Comparison of ENCODE assay signal across 8 cellular contexts in the genomic region with DNA sequence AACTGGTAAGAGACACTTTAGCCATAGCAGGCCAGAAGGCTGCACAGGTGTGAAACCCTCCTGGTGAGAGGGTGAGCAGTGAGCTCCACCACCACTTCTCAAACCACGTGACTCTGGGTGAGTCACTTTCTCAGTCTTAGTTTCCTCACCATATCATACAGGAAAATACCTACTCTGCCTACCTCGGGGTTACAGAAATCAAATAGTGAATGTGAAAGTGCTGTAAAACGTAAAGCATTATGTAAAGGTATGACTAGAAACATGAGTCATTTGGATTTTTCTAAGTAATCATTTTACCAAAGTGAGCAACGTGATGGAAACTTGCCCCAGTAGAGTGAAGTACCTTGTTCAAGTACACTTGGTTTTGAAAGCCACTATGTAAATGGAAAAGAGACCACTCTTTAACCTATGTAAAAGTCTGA. TPM values are rescaled to one million over a fixed set of nuclear protein-coding genes. Genes with fewer than 3 reads are reported as not detected.
A peak's percentile ranks its signal among the peaks of the same experiment; 100 is the strongest.
DNase-seq lines count a peak whose midpoint lies in the region; ATAC-seq and TF ChIP-seq lines count a peak whose summit lies in the region.

No MANE protein-coding gene starts in this region.

- intact Hi-C loops in mucosa of descending colon (cut with DNase I, micrococcal nuclease): no loop called here
- intact Hi-C loops in transverse colon (cut with DNase I; ENCODE audit: low total_unique reads): no loop called here

- in situ Hi-C loops in transverse colon (cut with MboI; ENCODE audit: low pct_ligation_motif_present in 1 of 4, low pct_unique_long_range_greater_than_20kb in 1 of 4, low sequenced_read_pairs in 3 of 4): no loop called here

- H3K27ac Mint-ChIP-seq in activated naive CD4-positive, alpha-beta T cell treated with anti-CD3 and anti-CD28 coated beads, Interleukin-2, amount 50 U/mL, for 72 hours: peak overlapping the region; percentile 95 to 98

- TF ChIP-seq CTCF in Peyer's patch (IDR thresholded peaks at IDR 0.05) (no peak), mucosa of descending colon (IDR thresholded peaks at IDR 0.05) (no peak), transverse colon (IDR thresholded peaks at IDR 0.05) (no peak)

- H3K36me3 ChIP-seq in Peyer's patch (no peaks in the 10 kb centered on the region), mucosa of descending colon (ENCODE audit: low read depth) (no peaks in the 10 kb centered on the region), transverse colon (no peaks in the 10 kb centered on the region)

- H3K9me3 ChIP-seq in Peyer's patch: no peaks in the 10 kb centered on the region
- no peaks in the 10 kb centered on the region for H3K9me3 ChIP-seq in mucosa of descending colon
- H3K9me3 ChIP-seq in transverse colon: no peaks in the 10 kb centered on the region

- DNase-seq in Peyer's patch (peak in 1 of 3 donors; percentile 57), mucosa of descending colon (peak in 1 of 3 donors; percentile 41), transverse colon (no peak), SIG-M5 (lab: John Stamatoyannopoulos, UW) (no peak), NCI-H1417 treated with DMSO at 0.1 percent for 48 hours (lab: John Stamatoyannopoulos, UW) (no peak)
- peak; percentile 73 to 80 for DNase-seq in activated naive CD4-positive, alpha-beta T cell treated with anti-CD3 and anti-CD28 coated beads, Interleukin-2, amount 50 U/mL, for 72 hours (ENCODE audit: low spot score in 2 of 2)

- TF ChIP-seq POLR2A in Peyer's patch (IDR thresholded peaks at IDR 0.05): no peak
- TF ChIP-seq POLR2A in transverse colon (IDR thresholded peaks at IDR 0.05): no peak

- TF ChIP-seq EP300 in transverse colon (IDR thresholded peaks at IDR 0.05; ENCODE audit: low read depth): no peak

- no peaks in the 10 kb centered on the region for H3K27me3 ChIP-seq in Peyer's patch
- H3K27me3 ChIP-seq in transverse colon: no peaks in the 10 kb centered on the region

- H3K27ac ChIP-seq in Peyer's patch (peak overlapping the region in 3 of 4 donors; percentile 5 to 22 (median 14)), transverse colon (peak overlapping the region; percentile 21 to 41 (median 30))

- H3K36me3 Mint-ChIP-seq in activated naive CD4-positive, alpha-beta T cell treated with anti-CD3 and anti-CD28 coated beads, Interleukin-2, amount 50 U/mL, for 72 hours: peaks cover 11 to 35% of the 10 kb centered on the region in 2 donors

- peaks cover 0 to 6% of the 10 kb centered on the region in 2 donors for H3K9me3 Mint-ChIP-seq in activated naive CD4-positive, alpha-beta T cell treated with anti-CD3 and anti-CD28 coated beads, Interleukin-2, amount 50 U/mL, for 72 hours

- H3K4me1 ChIP-seq in Peyer's patch (peaks cover 0 to 35% (median 4%) of the 10 kb centered on the region in 4 donors), mucosa of descending colon (ENCODE audit: low read depth) (peaks cover 3% of the 10 kb centered on the region), transverse colon (peaks cover 0 to 87% (median 28%) of the 10 kb centered on the region in 4 donors)

- WGBS in transverse colon (ENCODE audit: low coverage in 1 of 2), 2 donors: 36 to 49% methylated on average over 3 to 4 of the region's 4 CpGs

- H3K4me3 ChIP-seq in Peyer's patch (no peak overlapping the region), mucosa of descending colon (no peak overlapping the region), transverse colon (no peak overlapping the region)

- ATAC-seq in GM18502 (IDR thresholded peaks at IDR 0.05; ENCODE audit: poor library complexity, unreplicated experiment): peak; percentile 90
- peak; percentile 85 for ATAC-seq in HG02678 (IDR thresholded peaks at IDR 0.05; ENCODE audit: unreplicated experiment)
- ATAC-seq in activated naive CD4-positive, alpha-beta T cell treated with anti-CD3 and anti-CD28 coated beads, Interleukin-2, amount 50 U/mL, for 72 hours: peak; percentile 94
- ATAC-seq in mucosa of descending colon: peak; percentile 95

RNA-seq across cellular contexts. Expression of gene USP12, which starts 40.4 kb away (rescaled TPM):
- total RNA-seq in Peyer's patch: 10 to 100 TPM; 28.7 to 31.2 (median 29.7) TPM
- 10 to 100 TPM; 34.8 to 35.6 TPM for total RNA-seq in activated naive CD4-positive, alpha-beta T cell treated with anti-CD3 and anti-CD28 coated beads, Interleukin-2, amount 50 U/mL, for 72 hours
- total RNA-seq in mucosa of descending colon: 10 to 100 TPM; 34.3 to 77.1 (median 45.0) TPM
- 10 to 100 TPM; 25.9 to 57.2 (median 47.8) TPM for total RNA-seq in transverse colon

Comparison
In these comparisons a context has a peak if more than half of its experiments do, and no peak if none do; other contexts are left out.
1. DNase-seq: peak in activated naive CD4-positive, alpha-beta T cell treated with anti-CD3 and anti-CD28 coated beads, Interleukin-2, amount 50 U/mL, for 72 hours (2 of 2); none in transverse colon (single experiment), SIG-M5 (single experiment) and NCI-H1417 treated with DMSO at 0.1 percent for 48 hours (single experiment).
2. Peak in every context shown above with its lines, with median percentiles within 50 percentile points of each other: ATAC-seq.